7 cellular contexts compared by ENCODE assay signal in the genomic region with DNA sequence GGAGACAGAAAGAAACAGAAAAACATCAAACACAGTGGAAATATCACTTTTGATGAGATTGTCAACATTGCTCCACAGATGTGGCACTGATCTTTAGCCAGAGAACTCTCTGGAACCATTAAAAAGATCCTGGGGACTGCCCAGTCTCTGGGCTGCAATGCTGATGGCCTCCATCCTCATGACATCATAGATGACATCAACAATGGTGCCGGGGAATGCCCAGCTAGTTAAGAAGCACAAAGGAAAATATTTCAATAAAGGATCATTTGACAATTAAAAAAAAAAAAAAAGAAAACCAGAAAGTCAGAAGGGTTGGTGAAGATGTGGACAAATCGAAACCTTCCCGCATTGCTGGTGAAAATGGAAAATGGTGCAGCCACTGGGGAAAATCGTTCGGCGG.
"Had no signal": no experiment of that assay in that cellular context is flagged by ENCODE, and none has a peak within 500 bp of the region (broad histone marks: within the 10 kb centered on the region; RNA-seq: fewer than 3 reads in every experiment).

No MANE protein-coding gene starts in this region.

- H3K4me2 ChIP-seq: GM23338 had no signal

- H3K9me3 Mint-ChIP-seq: GM23338 had no signal

- H3K9me3 ChIP-seq: HAP-1 had no signal

- H3K36me3 ChIP-seq: HAP-1 had no signal

- H3K4me3 ChIP-seq: GM23338, HAP-1, K562 had no signal

- H2AFZ ChIP-seq: GM23338 had no signal

- H3K4me3 Mint-ChIP-seq: GM23338 had no signal

- FAIRE-seq: H1, H54, HTR-8/SVneo, K562 had no signal

- ATAC-seq: GM23338, HCT116, K562 had no signal

- H3K27ac Mint-ChIP-seq: GM23338 had no signal

- H3K4me1 ChIP-seq: HAP-1 had no signal
